In genomic region chr1:1298861-1299685, GRCh38 we compare ENCODE assay signal across 11 cellular contexts. TPM values are rescaled to one million over a fixed set of nuclear protein-coding genes. Genes with fewer than 3 reads are reported as not detected.
DNase-seq lines count a peak whose midpoint lies in the region; ATAC-seq and TF ChIP-seq lines count a peak whose summit lies in the region.
"Had no signal": no experiment of that assay in that cellular context is flagged by ENCODE, and none has a peak within 500 bp of the region (broad histone marks: within the 10 kb centered on the region; RNA-seq: fewer than 3 reads in every experiment).

No MANE protein-coding gene starts in this region.

- no peaks in the 10 kb centered on the region for H3K27me3 ChIP-seq in dorsolateral prefrontal cortex
- H3K27me3 ChIP-seq: transverse colon had no signal

- H3K4me3 ChIP-seq in dorsolateral prefrontal cortex, result peak overlapping the region in 26 of 59 donors; percentile 2 to 51 (median 25)
- H3K4me3 ChIP-seq: transverse colon had no signal

- H3K27me3 Mint-ChIP-seq in nephron progenitor cell (ENCODE audit: low read depth, poor library complexity), result peaks cover 3% of the 10 kb centered on the region

- no peaks in the 10 kb centered on the region for H3K36me3 Mint-ChIP-seq in nephron progenitor cell (ENCODE audit: low read depth)

- no peak overlapping the region for H3K4me3 Mint-ChIP-seq in nephron progenitor cell
- H3K4me3 Mint-ChIP-seq: T-helper 1 cell treated with Interleukin-12 subunit alpha and Interleukin-12 subunit beta and Interleukin-4 antibody, amounts not matched to agents 30 μg/mL and 1 μg/mL, for 36 hours had no signal

- no peaks in the 10 kb centered on the region for H3K4me1 Mint-ChIP-seq in nephron progenitor cell

- DNase-seq in G401 (ENCODE audit: low spot score) (peak; percentile 73), OCI-M1 (lab: John Stamatoyannopoulos, UW) (peak; percentile 18), dorsolateral prefrontal cortex (peak; percentile 70 to 98 (median 95)), nephron progenitor cell (peak; percentile 82), kidney tubule cell (ENCODE audit: low spot score) (no peak), NCI-H2029 (lab: John Stamatoyannopoulos, UW) (no peak)
- DNase-seq: transverse colon had no signal

- in situ Hi-C loops in G401 (cut with HindIII; ENCODE audit: low sequenced_read_pairs), result no loop called here

- intact Hi-C loops in dorsolateral prefrontal cortex (cut with DNase I), result no loop called here

- H3K27ac Mint-ChIP-seq in nephron progenitor cell, result no peak overlapping the region
- H3K27ac Mint-ChIP-seq: T-helper 1 cell treated with Interleukin-12 subunit alpha and Interleukin-12 subunit beta and Interleukin-4 antibody, amounts not matched to agents 30 μg/mL and 1 μg/mL, for 36 hours had no signal

- no peaks in the 10 kb centered on the region for H3K9me3 Mint-ChIP-seq in nephron progenitor cell
- H3K9me3 Mint-ChIP-seq: T-helper 1 cell treated with Interleukin-12 subunit alpha and Interleukin-12 subunit beta and Interleukin-4 antibody, amounts not matched to agents 30 μg/mL and 1 μg/mL, for 36 hours had no signal

- no peak for ATAC-seq in GM18861 (IDR thresholded peaks at IDR 0.05; ENCODE audit: unreplicated experiment)
- no peak for ATAC-seq in HG02763 (IDR thresholded peaks at IDR 0.05; ENCODE audit: unreplicated experiment)
- ATAC-seq: esophagus mucosa had no signal

- peak overlapping the region; percentile 49 to 100 (median 90) for H3K27ac ChIP-seq in dorsolateral prefrontal cortex
- H3K27ac ChIP-seq: transverse colon had no signal

- TF ChIP-seq CTCF in dorsolateral prefrontal cortex (IDR thresholded peaks at IDR 0.05 in 54 of 56, conservative IDR thresholded peaks at IDR 0.05 in 2 of 56; ENCODE audit: low read depth in 1 of 56, partially characterized antibody in 56 of 56) (peak in 13 of 56 donors; percentile 8 to 51 (median 17)), nephron progenitor cell (IDR thresholded peaks at IDR 0.05) (no peak)

RNA-seq across cellular contexts. Expression of gene ACAP3, which starts 8.7 kb away (rescaled TPM):
- total RNA-seq in G401 (2014; rRNA removed; shearing (Covaris generic)), result 23.6 and 33.8 TPM in 2 replicates
- 100 to 1,000 TPM in 119 of 120 experiments, 10 to 100 TPM in 1; 92.3 to 273 (median 164) TPM for total RNA-seq in dorsolateral prefrontal cortex

RNA-seq across cellular contexts. Expression of gene PUSL1, which starts 9.3 kb away (rescaled TPM):
- 66.7 and 84.9 TPM in 2 replicates for total RNA-seq in G401 (2014; rRNA removed; shearing (Covaris generic))
- total RNA-seq in dorsolateral prefrontal cortex, result 10 to 100 TPM in 118 of 120 experiments, 1 to 10 TPM in 2; 9.1 to 22.8 (median 14.0) TPM

RNA-seq across cellular contexts. Expression of gene SCNN1D, which starts 18.8 kb away (rescaled TPM):
- 0.71 and 1.2 TPM in 2 replicates for total RNA-seq in G401 (2014; rRNA removed; shearing (Covaris generic))
- total RNA-seq in dorsolateral prefrontal cortex, result 10 to 100 TPM in 118 of 120 experiments, 1 to 10 TPM in 2; 7.8 to 43.6 (median 17.8) TPM

RNA-seq across cellular contexts. Expression of gene INTS11, which starts 25.4 kb away (rescaled TPM):
- 107 and 109 TPM in 2 replicates for total RNA-seq in G401 (2014; rRNA removed; shearing (Covaris generic))
- 100 to 1,000 TPM in 109 of 120 experiments, 10 to 100 TPM in 11; 87.2 to 200 (median 130) TPM for total RNA-seq in dorsolateral prefrontal cortex

RNA-seq across cellular contexts. Expression of gene UBE2J2, which starts 25.4 kb away (rescaled TPM):
- total RNA-seq in G401 (2014; rRNA removed; shearing (Covaris generic)), result 88.4 and 102 TPM in 2 replicates
- 10 to 100 TPM; 37.3 to 87.4 (median 51.0) TPM for total RNA-seq in dorsolateral prefrontal cortex

Comparison
In these comparisons a context has a peak if more than half of its experiments do, and no peak if none do; other contexts are left out.
1. DNase-seq: peak in G401 (single experiment), OCI-M1 (single experiment), dorsolateral prefrontal cortex (10 of 10) and nephron progenitor cell (single experiment); none in kidney tubule cell (single experiment) and NCI-H2029 (single experiment).